14 cellular contexts compared by ENCODE assay signal in genomic region chr6:45835725-45836437, GRCh38.
A peak's percentile ranks its signal among the peaks of the same experiment; 100 is the strongest.
DNase-seq lines count a peak whose midpoint lies in the region; ATAC-seq and TF ChIP-seq lines count a peak whose summit lies in the region.
"Had no signal": no experiment of that assay in that cellular context is flagged by ENCODE, and none has a peak within 500 bp of the region (broad histone marks: within the 10 kb centered on the region; RNA-seq: fewer than 3 reads in every experiment).

No MANE protein-coding gene starts in this region.

- H3K27ac Mint-ChIP-seq in stimulated activated naive CD8-positive, alpha-beta T cell treated with anti-CD3 and anti-CD28 coated beads, Interleukin-15, amount 100 ng/mL, for 72 hours = no peak overlapping the region
- peak overlapping the region; percentile 50 for H3K27ac Mint-ChIP-seq in T-helper 2 cell treated with Interferon-gamma antibody and Interleukin-4, amounts not matched to agents 5 μg/mL and 100 μg/mL, for 36 hours
- no peak overlapping the region for H3K27ac Mint-ChIP-seq in CD14-positive monocyte
- H3K27ac Mint-ChIP-seq: brain, type B pancreatic cell had no signal

- TF ChIP-seq CTCF in CD14-positive monocyte (IDR thresholded peaks at IDR 0.05) = no peak

- no peaks in the 10 kb centered on the region for H3K36me3 Mint-ChIP-seq in T-helper 2 cell treated with Interferon-gamma antibody and Interleukin-4, amounts not matched to agents 5 μg/mL and 100 μg/mL, for 36 hours (ENCODE audit: low read depth)
- no peaks in the 10 kb centered on the region for H3K36me3 Mint-ChIP-seq in CD14-positive monocyte
- H3K36me3 Mint-ChIP-seq: brain, type B pancreatic cell had no signal

- DNase-seq in stimulated activated naive CD8-positive, alpha-beta T cell treated with anti-CD3 and anti-CD28 coated beads, Interleukin-15, Interleukin-2, amounts not matched to agents 100 U/mL and 50 U/mL, for 24 hours = no peak
- DNase-seq in stimulated activated naive CD8-positive, alpha-beta T cell treated with anti-CD3 and anti-CD28 coated beads, Interleukin-15, amount 100 ng/mL, for 72 hours = no peak
- peak; percentile 50 for DNase-seq in T-helper 2 cell treated with Interferon-gamma antibody and Interleukin-4, amounts not matched to agents 5 μg/mL and 100 μg/mL, for 36 hours (ENCODE audit: low spot score)
- DNase-seq in iris pigment epithelial cell (ENCODE audit: low read depth) = peak; percentile 23
- no peak for DNase-seq in CD14-positive monocyte (ENCODE audit: low spot score)
- DNase-seq in NCI-H2171 treated with DMSO at 0.1 percent for 48 hours (lab: John Stamatoyannopoulos, UW) = no peak
- DNase-seq: effector memory CD4-positive, alpha-beta T cell; foreskin fibroblast; NCI-H345 had no signal

- intact Hi-C loops in CD14-positive monocyte (cut with micrococcal nuclease) = no loop called here

- no peaks in the 10 kb centered on the region for H3K27me3 Mint-ChIP-seq in stimulated activated naive CD8-positive, alpha-beta T cell treated with anti-CD3 and anti-CD28 coated beads, Interleukin-15, amount 100 ng/mL, for 72 hours
- no peaks in the 10 kb centered on the region for H3K27me3 Mint-ChIP-seq in T-helper 2 cell treated with Interferon-gamma antibody and Interleukin-4, amounts not matched to agents 5 μg/mL and 100 μg/mL, for 36 hours (ENCODE audit: low read depth)
- H3K27me3 Mint-ChIP-seq in CD14-positive monocyte (ENCODE audit: low read depth in 3 of 3) = peaks cover 0 to 2% (median 0%) of the 10 kb centered on the region in 3 donors

- peak; percentile 42 for ATAC-seq in stimulated activated naive CD8-positive, alpha-beta T cell treated with anti-CD3 and anti-CD28 coated beads, Interleukin-15, Interleukin-2, amounts not matched to agents 100 U/mL and 50 U/mL, for 24 hours
- ATAC-seq in stimulated activated naive CD8-positive, alpha-beta T cell treated with anti-CD3 and anti-CD28 coated beads, Interleukin-15, amount 100 ng/mL, for 72 hours = no peak
- ATAC-seq in GM18870 (IDR thresholded peaks at IDR 0.05; ENCODE audit: unreplicated experiment) = no peak
- ATAC-seq in GM18511 (IDR thresholded peaks at IDR 0.05; ENCODE audit: unreplicated experiment) = no peak
- ATAC-seq: activated CD4-positive, CD25-positive, alpha-beta regulatory T cell treated with anti-CD3 and anti-CD28 coated beads, Interleukin-2, amount 50 U/mL, for 24 hours had no signal

- H3K9me3 Mint-ChIP-seq in stimulated activated naive CD8-positive, alpha-beta T cell treated with anti-CD3 and anti-CD28 coated beads, Interleukin-15, amount 100 ng/mL, for 72 hours = no peaks in the 10 kb centered on the region
- no peaks in the 10 kb centered on the region for H3K9me3 Mint-ChIP-seq in T-helper 2 cell treated with Interferon-gamma antibody and Interleukin-4, amounts not matched to agents 5 μg/mL and 100 μg/mL, for 36 hours
- no peaks in the 10 kb centered on the region for H3K9me3 Mint-ChIP-seq in CD14-positive monocyte
- H3K9me3 Mint-ChIP-seq: brain had no signal

- peak overlapping the region in 1 of 2 donors; percentile 20 for H3K4me3 Mint-ChIP-seq in stimulated activated naive CD8-positive, alpha-beta T cell treated with anti-CD3 and anti-CD28 coated beads, Interleukin-15, amount 100 ng/mL, for 72 hours
- H3K4me3 Mint-ChIP-seq in T-helper 2 cell treated with Interferon-gamma antibody and Interleukin-4, amounts not matched to agents 5 μg/mL and 100 μg/mL, for 36 hours = no peak overlapping the region
- no peak overlapping the region for H3K4me3 Mint-ChIP-seq in CD14-positive monocyte
- H3K4me3 Mint-ChIP-seq: brain, type B pancreatic cell had no signal

- peaks cover 40% of the 10 kb centered on the region for H3K4me1 Mint-ChIP-seq in stimulated activated naive CD8-positive, alpha-beta T cell treated with anti-CD3 and anti-CD28 coated beads, Interleukin-15, amount 100 ng/mL, for 72 hours
- H3K4me1 Mint-ChIP-seq in T-helper 2 cell treated with Interferon-gamma antibody and Interleukin-4, amounts not matched to agents 5 μg/mL and 100 μg/mL, for 36 hours (ENCODE audit: low read depth) = peaks cover 60% of the 10 kb centered on the region
- peaks cover 12% of the 10 kb centered on the region for H3K4me1 Mint-ChIP-seq in CD14-positive monocyte

Comparison
In these comparisons a context has a peak if more than half of its experiments do, and no peak if none do; other contexts are left out.
1. DNase-seq: peak in T-helper 2 cell treated with Interferon-gamma antibody and Interleukin-4, amounts not matched to agents 5 μg/mL and 100 μg/mL, for 36 hours (single experiment) and iris pigment epithelial cell (single experiment); none in stimulated activated naive CD8-positive, alpha-beta T cell treated with anti-CD3 and anti-CD28 coated beads, Interleukin-15, Interleukin-2, amounts not matched to agents 100 U/mL and 50 U/mL, for 24 hours (single experiment), stimulated activated naive CD8-positive, alpha-beta T cell treated with anti-CD3 and anti-CD28 coated beads, Interleukin-15, amount 100 ng/mL, for 72 hours (0 of 2), CD14-positive monocyte (single experiment) and NCI-H2171 treated with DMSO at 0.1 percent for 48 hours (single experiment).